ENCODE assay signal across 12 cellular contexts in genomic region chrX:43860646-43861370, GRCh38. TPM values are rescaled to one million over a fixed set of nuclear protein-coding genes. Genes with fewer than 3 reads are reported as not detected.
DNase-seq lines count a peak whose midpoint lies in the region; ATAC-seq and TF ChIP-seq lines count a peak whose summit lies in the region.
"Had no signal": no experiment of that assay in that cellular context is flagged by ENCODE, and none has a peak within 500 bp of the region (broad histone marks: within the 10 kb centered on the region; RNA-seq: fewer than 3 reads in every experiment).

No MANE protein-coding gene starts in this region.

- WGBS in prostate gland: 20% methylated on average over 8 of the region's 8 CpGs

- DNase-seq in H4 (ENCODE audit: low spot score): peak; percentile 13
- DNase-seq in NCI-H69 (lab: John Stamatoyannopoulos, UW): peak; percentile 60
- peak; percentile 41 for DNase-seq in epithelial cell of proximal tubule (ENCODE audit: low read depth)
- DNase-seq in prostate gland (ENCODE audit: low spot score): peak; percentile 24
- no peak for DNase-seq in type B pancreatic cell (ENCODE audit: extremely low spot score, unreplicated experiment)
- no peak for DNase-seq in amniotic stem cell (lab: John Stamatoyannopoulos, UW)
- no peak for DNase-seq in activated CD4-positive, alpha-beta T cell treated with anti-CD3 and anti-CD28 coated beads for 1 hour
- DNase-seq: activated CD4-positive, alpha-beta T cell treated with anti-CD3 and anti-CD28 coated beads for 36 hours; activated effector memory CD4-positive, alpha-beta T cell treated with anti-CD3 and anti-CD28 coated beads, Interleukin-2, amount 50 U/mL, for 16 hours; effector memory CD8-positive, alpha-beta T cell; ovary had no signal

- H3K27ac Mint-ChIP-seq in type B pancreatic cell: no peak overlapping the region
- H3K27ac Mint-ChIP-seq: activated CD4-positive, alpha-beta T cell treated with anti-CD3 and anti-CD28 coated beads for 36 hours; effector memory CD8-positive, alpha-beta T cell had no signal

- no peaks in the 10 kb centered on the region for H3K27me3 Mint-ChIP-seq in type B pancreatic cell
- H3K27me3 Mint-ChIP-seq: activated CD4-positive, alpha-beta T cell treated with anti-CD3 and anti-CD28 coated beads for 36 hours; effector memory CD8-positive, alpha-beta T cell had no signal

- H3K36me3 Mint-ChIP-seq in type B pancreatic cell: no peaks in the 10 kb centered on the region

- TF ChIP-seq POLR2A in prostate gland (IDR thresholded peaks at IDR 0.05): no peak

- H3K27me3 ChIP-seq in prostate gland (replicated peaks; ENCODE audit: insufficient read depth): no peaks in the 10 kb centered on the region
- H3K27me3 ChIP-seq: ovary had no signal

- no peaks in the 10 kb centered on the region for H3K9me3 Mint-ChIP-seq in type B pancreatic cell
- H3K9me3 Mint-ChIP-seq: effector memory CD8-positive, alpha-beta T cell had no signal

- H3K4me3 ChIP-seq in epithelial cell of proximal tubule (ENCODE audit: low read depth, low read length) (no peak overlapping the region), prostate gland (no peak overlapping the region)
- H3K4me3 ChIP-seq: ovary had no signal

- TF ChIP-seq CTCF in epithelial cell of proximal tubule (conservative IDR thresholded peaks at IDR 0.05; ENCODE audit: low read depth, low read length): no peak
- no peak for TF ChIP-seq CTCF in prostate gland (IDR thresholded peaks at IDR 0.05)
- TF ChIP-seq CTCF in type B pancreatic cell (conservative IDR thresholded peaks at IDR 0.05): no peak

- ATAC-seq in GM21367 (IDR thresholded peaks at IDR 0.05; ENCODE audit: unreplicated experiment): no peak
- ATAC-seq: effector memory CD8-positive, alpha-beta T cell had no signal

- no peaks in the 10 kb centered on the region for H3K36me3 ChIP-seq in prostate gland
- H3K36me3 ChIP-seq: ovary had no signal

- no peaks in the 10 kb centered on the region for H3K9me3 ChIP-seq in prostate gland
- H3K9me3 ChIP-seq: ovary had no signal

- intact Hi-C loops in prostate gland (cut with DNase I): no loop called here

- H3K4me1 ChIP-seq in prostate gland (replicated peaks): no peaks in the 10 kb centered on the region

- no peaks in the 10 kb centered on the region for H3K4me1 Mint-ChIP-seq in type B pancreatic cell (ENCODE audit: unreplicated experiment)
- H3K4me1 Mint-ChIP-seq: activated CD4-positive, alpha-beta T cell treated with anti-CD3 and anti-CD28 coated beads for 36 hours had no signal

- no peak overlapping the region for H3K27ac ChIP-seq in prostate gland
- H3K27ac ChIP-seq: ovary had no signal

- no peak overlapping the region for H3K4me3 Mint-ChIP-seq in type B pancreatic cell
- H3K4me3 Mint-ChIP-seq: activated CD4-positive, alpha-beta T cell treated with anti-CD3 and anti-CD28 coated beads for 36 hours; effector memory CD8-positive, alpha-beta T cell had no signal

RNA-seq across cellular contexts. Expression of gene MAOB, which starts 21.4 kb away (rescaled TPM):
- not detected in 2 replicates for total RNA-seq in H4 (2014; rRNA removed; shearing (Covaris generic))
- total RNA-seq in epithelial cell of proximal tubule (0.14 and 1.9 TPM in 2 replicates), prostate gland (10 to 100 TPM; 15.6 to 33.5 TPM), type B pancreatic cell (ENCODE audit: low replicate concordance) (5.5 and 20.8 TPM in 2 replicates)

Comparison
In these comparisons a context has a peak if more than half of its experiments do, and no peak if none do; other contexts are left out.
1. DNase-seq: peak in H4 (single experiment), NCI-H69 (single experiment), epithelial cell of proximal tubule (single experiment) and prostate gland (single experiment); none in type B pancreatic cell (single experiment), amniotic stem cell (single experiment) and activated CD4-positive, alpha-beta T cell treated with anti-CD3 and anti-CD28 coated beads for 1 hour (single experiment).